Comparison of ENCODE assay signal across 16 cellular contexts in the genomic region with DNA sequence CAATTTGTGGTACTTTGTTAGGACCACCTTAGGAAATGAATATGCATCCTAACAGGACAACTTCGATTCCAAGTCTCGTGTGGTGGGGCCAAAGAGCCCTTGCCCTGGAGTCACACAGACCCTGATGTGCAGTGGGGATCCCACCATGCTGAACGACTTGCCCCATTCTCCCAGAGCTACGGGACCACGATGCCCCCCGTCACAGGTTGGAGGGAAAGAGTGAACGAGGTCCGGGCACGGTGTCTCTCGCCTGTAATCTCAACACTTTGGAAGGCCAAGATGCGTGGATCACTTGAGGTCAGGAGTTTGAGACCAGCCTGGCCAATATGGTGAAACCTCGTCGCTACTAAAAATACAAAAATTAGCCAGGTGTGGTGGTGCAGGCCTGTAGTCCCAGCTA. TPM values are rescaled to one million over a fixed set of nuclear protein-coding genes. Genes with fewer than 3 reads are reported as not detected.
DNase-seq lines count a peak whose midpoint lies in the region; ATAC-seq and TF ChIP-seq lines count a peak whose summit lies in the region.
"Had no signal": no experiment of that assay in that cellular context is flagged by ENCODE, and none has a peak within 500 bp of the region (broad histone marks: within the 10 kb centered on the region; RNA-seq: fewer than 3 reads in every experiment).

No MANE protein-coding gene starts in this region.

- DNase-seq in H7 (peak; percentile 11), RWPE2 (ENCODE audit: low spot score) (peak; percentile 25), neural progenitor cell (ENCODE audit: low spot score) (no peak), GM19238 (ENCODE audit: insufficient read length, low spot score) (no peak), occipital lobe (lab: John Stamatoyannopoulos, UW) (no peak)
- DNase-seq: Caco-2; CD4-positive, CD25-positive, alpha-beta regulatory T cell; CD8-positive, alpha-beta T cell; DMS153; DND-41; GOT3; HCEC 1CT had no signal

- no peaks in the 10 kb centered on the region for H3K36me3 Mint-ChIP-seq in neural progenitor cell
- H3K36me3 Mint-ChIP-seq: CD4-positive, CD25-positive, alpha-beta regulatory T cell; CD8-positive, alpha-beta T cell had no signal

- TF ChIP-seq CTCF in RWPE2 (IDR thresholded peaks at IDR 0.05; ENCODE audit: poor library complexity, severe bottlenecking), result no peak
- TF ChIP-seq CTCF in neural progenitor cell (IDR thresholded peaks at IDR 0.05), result no peak

- H3K36me3 ChIP-seq in H7 (replicated peaks; ENCODE audit: control insufficient read depth, insufficient read depth, low read length) (no peaks in the 10 kb centered on the region), RWPE2 (ENCODE audit: low read depth) (no peaks in the 10 kb centered on the region), neural progenitor cell (no peaks in the 10 kb centered on the region)
- H3K36me3 ChIP-seq: BLaER1 had no signal

- H3K4me1 ChIP-seq in RWPE2 (ENCODE audit: insufficient read depth, poor library complexity, severe bottlenecking), result no peaks in the 10 kb centered on the region
- H3K4me1 ChIP-seq in neural progenitor cell, result peaks cover 9% of the 10 kb centered on the region
- H3K4me1 ChIP-seq: Caco-2 had no signal

- no peaks in the 10 kb centered on the region for H3K9me3 Mint-ChIP-seq in neural progenitor cell
- H3K9me3 Mint-ChIP-seq: CD8-positive, alpha-beta T cell had no signal

- H3K27me3 ChIP-seq in H7 (ENCODE audit: control insufficient read depth, insufficient read depth, low read length), result peaks cover 13% of the 10 kb centered on the region
- peaks cover 5% of the 10 kb centered on the region for H3K27me3 ChIP-seq in RWPE2 (ENCODE audit: insufficient read depth, poor library complexity, severe bottlenecking)
- H3K27me3 ChIP-seq in neural progenitor cell, result peaks cover 100% of the 10 kb centered on the region
- H3K27me3 ChIP-seq: BLaER1 had no signal

- H3K4me3 ChIP-seq in H7 (ENCODE audit: insufficient read depth, low read depth, low read length) (no peak overlapping the region), RWPE2 (ENCODE audit: severe bottlenecking) (no peak overlapping the region), neural progenitor cell (no peak overlapping the region)
- H3K4me3 ChIP-seq: BLaER1 had no signal

- peak overlapping the region; percentile 48 for H3K4me3 Mint-ChIP-seq in neural progenitor cell
- H3K4me3 Mint-ChIP-seq: B cell; CD4-positive, CD25-positive, alpha-beta regulatory T cell; CD8-positive, alpha-beta T cell had no signal

- H4K20me1 ChIP-seq in neural progenitor cell (ENCODE audit: low read depth), result no peaks in the 10 kb centered on the region
- H4K20me1 ChIP-seq: BLaER1 had no signal

- H3K27ac Mint-ChIP-seq in neural progenitor cell, result no peak overlapping the region
- H3K27ac Mint-ChIP-seq: B cell; CD4-positive, CD25-positive, alpha-beta regulatory T cell; CD8-positive, alpha-beta T cell had no signal

- peaks cover 48% of the 10 kb centered on the region for H3K4me1 Mint-ChIP-seq in neural progenitor cell

- no peaks in the 10 kb centered on the region for H3K9me3 ChIP-seq in RWPE2 (ENCODE audit: severe bottlenecking)
- no peaks in the 10 kb centered on the region for H3K9me3 ChIP-seq in neural progenitor cell (ENCODE audit: low read depth)
- H3K9me3 ChIP-seq: BLaER1, Caco-2 had no signal

- H3K27ac ChIP-seq in RWPE2 (ENCODE audit: poor library complexity, severe bottlenecking), result no peak overlapping the region
- no peak overlapping the region for H3K27ac ChIP-seq in neural progenitor cell
- H3K27ac ChIP-seq: BLaER1, C4-2B had no signal

- no peak overlapping the region for H3K4me2 ChIP-seq in neural progenitor cell
- H3K4me2 ChIP-seq: BLaER1 had no signal

- H3K27me3 Mint-ChIP-seq in neural progenitor cell (ENCODE audit: insufficient read depth, low read depth), result peaks cover 46% of the 10 kb centered on the region

- no peak overlapping the region for H3K9ac ChIP-seq in neural progenitor cell
- H3K9ac ChIP-seq: BLaER1 had no signal

- ATAC-seq in RWPE2 (ENCODE audit: low read depth) (no peak), GM18873 (IDR thresholded peaks at IDR 0.05; ENCODE audit: low FRiP score, unreplicated experiment) (no peak)
- ATAC-seq: CD8-positive, alpha-beta T cell had no signal

- no peak overlapping the region for H2AFZ ChIP-seq in neural progenitor cell (replicated peaks)

- no peaks in the 10 kb centered on the region for H3K79me2 ChIP-seq in neural progenitor cell (ENCODE audit: low read depth)

- no peaks in the 10 kb centered on the region for H3F3A ChIP-seq in neural progenitor cell (ENCODE audit: low read depth)

RNA-seq across cellular contexts. Expression of a gene that starts 14.4 kb away (rescaled TPM):
- 0.07 and 0.67 TPM in 2 replicates for total RNA-seq in H7 (2014; rRNA removed; shearing (Covaris generic))
- 0.65 TPM in 1 of 2 replicates, not detected in the other for total RNA-seq in neural progenitor cell (ENCODE audit: low replicate concordance)
- 3.0 TPM for total RNA-seq in occipital lobe
- total RNA-seq: B cell; CD8-positive, alpha-beta T cell had no signal

Comparison
In these comparisons a context has a peak if more than half of its experiments do, and no peak if none do; other contexts are left out.
1. DNase-seq: peak in H7 (single experiment) and RWPE2 (single experiment); none in neural progenitor cell (single experiment), GM19238 (single experiment) and occipital lobe (single experiment).